In genomic region chr6:162179196-162179951, GRCh38 we compare ENCODE assay signal across 20 cellular contexts.
A peak's percentile ranks its signal among the peaks of the same experiment; 100 is the strongest.
DNase-seq lines count a peak whose midpoint lies in the region; ATAC-seq and TF ChIP-seq lines count a peak whose summit lies in the region.
"Had no signal": no experiment of that assay in that cellular context is flagged by ENCODE, and none has a peak within 500 bp of the region (broad histone marks: within the 10 kb centered on the region; RNA-seq: fewer than 3 reads in every experiment).

No MANE protein-coding gene starts in this region.

- H3K27ac Mint-ChIP-seq in CD14-positive monocyte, result peak overlapping the region in 6 of 7 donors; percentile 9 to 77 (median 42)
- H3K27ac Mint-ChIP-seq in Caco-2 (ENCODE audit: unreplicated experiment), result no peak overlapping the region
- H3K27ac Mint-ChIP-seq: CD8-positive, alpha-beta memory T cell; HFFc6 had no signal

- in situ Hi-C loops in G401 (cut with HindIII; ENCODE audit: low sequenced_read_pairs), result no loop called here

- TF ChIP-seq CTCF in CD14-positive monocyte (IDR thresholded peaks at IDR 0.05) (no peak), psoas muscle (IDR thresholded peaks at IDR 0.05) (no peak), Caco-2 (IDR thresholded peaks at IDR 0.05; ENCODE audit: insufficient read depth in 1 of 2, low read depth in 1 of 2, low read length in 1 of 2, severe bottlenecking in 1 of 2, unreplicated experiment in 1 of 2) (no peak)

- peaks cover 16% of the 10 kb centered on the region for H3K4me1 ChIP-seq in psoas muscle
- H3K4me1 ChIP-seq in Caco-2, result no peaks in the 10 kb centered on the region
- H3K4me1 ChIP-seq: SJSA1 had no signal

- intact Hi-C loops in CD14-positive monocyte (cut with micrococcal nuclease), result loop anchor here in 1 of 2 donors (10.0 kb wide), 1 partner anchor 55 kb away; no protein-coding TSS in a partner anchor
- intact Hi-C loops in psoas muscle (cut with DNase I), result no loop called here
- intact Hi-C loops in Caco-2 (cut with micrococcal nuclease; ENCODE audit: unreplicated experiment), result no loop called here
- intact Hi-C loops in posterior vena cava (cut with DNase I), result loop anchor here in 1 of 2 donors (1.0 kb wide), 1 partner anchor 12 kb away; no protein-coding TSS in a partner anchor

- CTCF ChIA-PET in Caco-2 (lab: Charles Lee), result no interaction called here

- H3K27me3 ChIP-seq in psoas muscle (ENCODE audit: insufficient read depth in 3 of 3, low read length in 2 of 3), result no peaks in the 10 kb centered on the region
- no peaks in the 10 kb centered on the region; the same call in 1 of the 2 replicates for H3K27me3 ChIP-seq in Caco-2 (replicated peaks; ENCODE audit: control insufficient read depth, insufficient read depth, low read length)
- H3K27me3 ChIP-seq: MG63, SJSA1 had no signal

- 56 to 70% (median 67%) methylated on average over 7 of the region's 7 CpGs for WGBS in psoas muscle, 3 donors

- H3K27ac ChIP-seq in psoas muscle, result no peak overlapping the region
- H3K27ac ChIP-seq: SJSA1 had no signal

- DNase-seq in CD14-positive monocyte (ENCODE audit: low spot score) (no peak), G401 (ENCODE audit: low spot score) (peak; percentile 96), SKM-1 treated with dmso at 0.1 percent for 144 hours (lab: John Stamatoyannopoulos, UW; ENCODE audit: unreplicated experiment) (peak; percentile 15), psoas muscle (no peak), Caco-2 (no peak), posterior vena cava (ENCODE audit: low spot score) (no peak)
- no peak for DNase-seq in activated CD4-positive, alpha-beta T cell treated with anti-CD3 and anti-CD28 coated beads, Interleukin-2, amount 50 U/mL, for 4 hours
- DNase-seq: CD8-positive, alpha-beta memory T cell; GDM1; H7; HFFc6; MG63; NCI-H1048; NCI-H1417 treated with DMSO at 0.1 percent for 48 hours; NCI-H187; NCI-H2107; NCI-H446 treated with DMSO at 0.1 percent for 48 hours; NCI-H526 treated with DMSO at 0.1 percent for 48 hours; SW 1271 had no signal

- H3K36me3 Mint-ChIP-seq in CD14-positive monocyte, result peaks cover 0 to 4% of the 10 kb centered on the region in 2 donors
- H3K36me3 Mint-ChIP-seq in Caco-2 (ENCODE audit: insufficient read depth, unreplicated experiment), result no peaks in the 10 kb centered on the region

- POLR2A ChIA-PET in Caco-2 (lab: Charles Lee), result no interaction called here

- peak in 3 of 4 donors; percentile 44 to 63 (median 54) for ATAC-seq in psoas muscle

- peaks cover 0 to 1% (median 0%) of the 10 kb centered on the region in 3 donors for H3K27me3 Mint-ChIP-seq in CD14-positive monocyte (ENCODE audit: low read depth in 3 of 3)
- no peaks in the 10 kb centered on the region for H3K27me3 Mint-ChIP-seq in Caco-2 (ENCODE audit: insufficient read depth, unreplicated experiment)
- H3K27me3 Mint-ChIP-seq: CD8-positive, alpha-beta memory T cell had no signal

- no TSS peak for BruUV-seq in Caco-2 (replicated peaks; lab: Mats Ljungman, UMichigan)

- no peaks in the 10 kb centered on the region for H3K36me3 ChIP-seq in psoas muscle (ENCODE audit: insufficient read depth in 1 of 2, low read depth in 1 of 2)
- no peaks in the 10 kb centered on the region for H3K36me3 ChIP-seq in Caco-2 (ENCODE audit: control insufficient read depth, insufficient read depth, low read length)
- H3K36me3 ChIP-seq: MG63, SJSA1 had no signal

- H3K4me1 Mint-ChIP-seq in CD14-positive monocyte (peaks cover 38% of the 10 kb centered on the region), Caco-2 (ENCODE audit: low read depth, unreplicated experiment) (no peaks in the 10 kb centered on the region)
- H3K4me1 Mint-ChIP-seq: CD8-positive, alpha-beta memory T cell had no signal

- H3K4me3 ChIP-seq in psoas muscle, result no peak overlapping the region
- H3K4me3 ChIP-seq in Caco-2 (ENCODE audit: low read depth, low read length), result no peak overlapping the region
- H3K4me3 ChIP-seq: MG63, SJSA1 had no signal

- H3K4me3 Mint-ChIP-seq in CD14-positive monocyte, result peak overlapping the region in 1 of 2 donors; percentile 4
- no peak overlapping the region for H3K4me3 Mint-ChIP-seq in Caco-2 (ENCODE audit: unreplicated experiment)
- H3K4me3 Mint-ChIP-seq: CD8-positive, alpha-beta memory T cell; HFFc6 had no signal

- no peaks in the 10 kb centered on the region for H3K9me3 ChIP-seq in psoas muscle
- no peaks in the 10 kb centered on the region for H3K9me3 ChIP-seq in Caco-2
- H3K9me3 ChIP-seq: MG63, SJSA1 had no signal

- peaks cover 3 to 7% (median 4%) of the 10 kb centered on the region in 7 donors for H3K9me3 Mint-ChIP-seq in CD14-positive monocyte
- H3K9me3 Mint-ChIP-seq in Caco-2 (ENCODE audit: unreplicated experiment), result no peaks in the 10 kb centered on the region

Comparison
In these comparisons a context has a peak if more than half of its experiments do, and no peak if none do; other contexts are left out.
1. DNase-seq: peak in G401 (single experiment) and SKM-1 treated with dmso at 0.1 percent for 144 hours (single experiment); none in CD14-positive monocyte (single experiment), psoas muscle (0 of 2), activated CD4-positive, alpha-beta T cell treated with anti-CD3 and anti-CD28 coated beads, Interleukin-2, amount 50 U/mL, for 4 hours (0 of 2), Caco-2 (0 of 2) and posterior vena cava (single experiment).